Comparison of ENCODE assay signal across 1 cellular context in the genomic region with DNA sequence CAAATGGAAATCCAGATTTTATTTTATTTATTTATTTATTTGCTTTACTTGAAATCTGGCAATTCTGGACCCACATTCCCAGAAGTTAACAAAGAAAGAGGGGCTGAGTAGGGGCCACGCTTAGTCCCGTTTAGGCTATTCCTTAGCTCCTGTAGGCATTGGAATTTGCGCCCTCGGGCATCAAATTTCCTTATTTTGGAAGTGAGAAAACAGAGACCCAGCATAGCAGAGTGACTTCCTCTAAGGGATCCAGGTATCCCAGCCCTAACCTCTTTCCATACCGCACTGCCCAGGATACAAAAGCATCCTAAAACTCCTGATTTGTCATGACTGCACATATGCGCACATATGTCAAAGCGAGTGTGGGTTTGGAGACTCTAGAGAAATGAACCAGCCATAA.
TF ChIP-seq lines count a peak whose summit lies in the region.

No MANE protein-coding gene starts in this region.

TF ChIP-seq in HepG2, 621 proteins besides CTCF, POLR2A, EP300 and RAD21:
- no peak for TF ChIP-seq ZKSCAN1 (IDR thresholded peaks at IDR 0.05; ENCODE audit: low read length)
- TF ChIP-seq, protein P1, sequence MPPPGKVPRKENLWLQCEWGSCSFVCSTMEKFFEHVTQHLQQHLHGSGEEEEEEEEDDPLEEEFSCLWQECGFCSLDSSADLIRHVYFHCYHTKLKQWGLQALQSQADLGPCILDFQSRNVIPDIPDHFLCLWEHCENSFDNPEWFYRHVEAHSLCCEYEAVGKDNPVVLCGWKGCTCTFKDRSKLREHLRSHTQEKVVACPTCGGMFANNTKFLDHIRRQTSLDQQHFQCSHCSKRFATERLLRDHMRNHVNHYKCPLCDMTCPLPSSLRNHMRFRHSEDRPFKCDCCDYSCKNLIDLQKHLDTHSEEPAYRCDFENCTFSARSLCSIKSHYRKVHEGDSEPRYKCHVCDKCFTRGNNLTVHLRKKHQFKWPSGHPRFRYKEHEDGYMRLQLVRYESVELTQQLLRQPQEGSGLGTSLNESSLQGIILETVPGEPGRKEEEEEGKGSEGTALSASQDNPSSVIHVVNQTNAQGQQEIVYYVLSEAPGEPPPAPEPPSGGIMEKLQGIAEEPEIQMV (CRISPR knock-in tag; IDR thresholded peaks at IDR 0.05; ENCODE audit: low read depth) = 0 out of 2 replicates have a peak, but pooled peaks have one; percentile 9
- 0 out of 2 replicates have a peak, but pooled peaks have one; percentile 17 for TF ChIP-seq ZNF337 (CRISPR knock-in tag; IDR thresholded peaks at IDR 0.05; ENCODE audit: borderline replicate concordance, low read depth)
- 0 out of 2 replicates have a peak, but pooled peaks have one; percentile 1 for TF ChIP-seq ZSCAN25 (CRISPR knock-in tag; IDR thresholded peaks at IDR 0.05)
